Comparison of ENCODE assay signal across 15 cellular contexts in the genomic region with DNA sequence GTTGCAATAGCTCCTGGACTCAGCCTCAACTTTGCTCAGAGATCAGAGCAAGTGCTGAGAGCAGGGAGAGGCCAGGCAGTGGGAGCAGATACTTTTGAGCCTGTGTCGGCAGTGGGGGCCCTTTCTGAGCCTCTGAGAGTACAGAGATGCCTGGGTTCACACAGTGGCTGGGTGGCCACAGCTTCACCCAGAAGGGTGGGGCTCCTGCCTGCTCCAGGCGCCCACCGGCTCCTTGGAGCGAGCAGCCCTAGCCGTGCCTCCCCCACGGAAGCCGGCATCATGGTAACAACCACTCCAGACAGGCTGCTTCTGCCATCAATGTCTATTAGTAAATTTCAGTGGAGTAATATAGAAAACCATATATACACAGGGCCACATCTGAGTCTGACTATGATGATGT.
DNase-seq lines count a peak whose midpoint lies in the region; ATAC-seq and TF ChIP-seq lines count a peak whose summit lies in the region.
"Had no signal": no experiment of that assay in that cellular context is flagged by ENCODE, and none has a peak within 500 bp of the region (broad histone marks: within the 10 kb centered on the region; RNA-seq: fewer than 3 reads in every experiment).

No MANE protein-coding gene starts in this region.

- peaks cover 3% of the 10 kb centered on the region for H3K9me3 Mint-ChIP-seq in stimulated activated effector memory CD8-positive, alpha-beta T cell treated with anti-CD3 and anti-CD28 coated beads, Interleukin-12 subunit alpha, Interleukin-12 subunit beta, amount 100 ng/mL, for 72 hours

- no peaks in the 10 kb centered on the region for H3K27me3 ChIP-seq in mesenchymal stem cell (ENCODE audit: control insufficient read depth in 1 of 2, insufficient read depth in 1 of 2, low read length in 2 of 2)
- H3K27me3 ChIP-seq: BE2C, BLaER1 had no signal

- no peak overlapping the region for H3K4ac ChIP-seq in mesenchymal stem cell (ENCODE audit: low read depth in 1 of 2, low read length in 2 of 2)

- peak overlapping the region; percentile 26 for H2BK15ac ChIP-seq in mesenchymal stem cell (ENCODE audit: low read depth, poor library complexity, severe bottlenecking)

- H2BK120ac ChIP-seq in mesenchymal stem cell (ENCODE audit: low read depth, low read length) = no peak overlapping the region

- H3K9ac ChIP-seq in mesenchymal stem cell (ENCODE audit: low read length) = no peak overlapping the region
- H3K9ac ChIP-seq: BLaER1 had no signal

- no peaks in the 10 kb centered on the region for H3K36me3 ChIP-seq in mesenchymal stem cell (ENCODE audit: control insufficient read depth in 1 of 2, insufficient read depth in 2 of 2, low read depth in 1 of 2, low read length in 2 of 2)
- H3K36me3 ChIP-seq: BE2C, BLaER1 had no signal

- H3K27ac Mint-ChIP-seq in stimulated activated effector memory CD8-positive, alpha-beta T cell treated with anti-CD3 and anti-CD28 coated beads, Interleukin-12 subunit alpha, Interleukin-12 subunit beta, amount 100 ng/mL, for 72 hours = no peak overlapping the region
- H3K27ac Mint-ChIP-seq: CD4-positive, alpha-beta T cell; CD8-positive, alpha-beta T cell had no signal

- H3K36me3 Mint-ChIP-seq in stimulated activated effector memory CD8-positive, alpha-beta T cell treated with anti-CD3 and anti-CD28 coated beads, Interleukin-12 subunit alpha, Interleukin-12 subunit beta, amount 100 ng/mL, for 72 hours = no peaks in the 10 kb centered on the region
- H3K36me3 Mint-ChIP-seq: CD8-positive, alpha-beta T cell had no signal

- no peak overlapping the region for H4K8ac ChIP-seq in mesenchymal stem cell (ENCODE audit: low read length)

- no peaks in the 10 kb centered on the region for H3K4me1 ChIP-seq in mesenchymal stem cell (ENCODE audit: control insufficient read depth, insufficient read depth, low read depth, low read length)
- H3K4me1 ChIP-seq: BE2C, BLaER1, Caco-2 had no signal

- no peak overlapping the region for H3K4me3 Mint-ChIP-seq in stimulated activated effector memory CD8-positive, alpha-beta T cell treated with anti-CD3 and anti-CD28 coated beads, Interleukin-12 subunit alpha, Interleukin-12 subunit beta, amount 100 ng/mL, for 72 hours
- H3K4me3 Mint-ChIP-seq: CD4-positive, alpha-beta T cell; CD8-positive, alpha-beta T cell had no signal

- no peaks in the 10 kb centered on the region for H3K79me1 ChIP-seq in mesenchymal stem cell (replicated peaks; ENCODE audit: low read length, poor library complexity, severe bottlenecking)

- WGBS in mesenchymal stem cell = 93% methylated on average over 3 of the region's 7 CpGs

- DNase-seq in mesenchymal stem cell (no peak), NCI-H2107 treated with DMSO at 0.1 percent for 48 hours (lab: John Stamatoyannopoulos, UW; ENCODE audit: unreplicated experiment) (no peak), T-helper 1 cell (no peak)
- DNase-seq in stimulated activated effector memory CD8-positive, alpha-beta T cell treated with anti-CD3 and anti-CD28 coated beads, Interleukin-12 subunit alpha, Interleukin-12 subunit beta, amount 100 ng/mL, for 72 hours (ENCODE audit: low spot score in 2 of 2) = no peak
- DNase-seq: 8988T; ACHN; BE2C; Caco-2; Calu3; CD4-positive, alpha-beta T cell; CD8-positive, alpha-beta T cell; DMS79 treated with DMSO at 0.1 percent for 48 hours; GF-D8 had no signal

- no peak overlapping the region for H3K14ac ChIP-seq in mesenchymal stem cell (ENCODE audit: low read length in 2 of 2)

- H3K4me1 Mint-ChIP-seq in stimulated activated effector memory CD8-positive, alpha-beta T cell treated with anti-CD3 and anti-CD28 coated beads, Interleukin-12 subunit alpha, Interleukin-12 subunit beta, amount 100 ng/mL, for 72 hours = no peaks in the 10 kb centered on the region

- H2BK12ac ChIP-seq in mesenchymal stem cell (ENCODE audit: low read length in 2 of 2) = no peak overlapping the region

- no peaks in the 10 kb centered on the region for H3K9me3 ChIP-seq in mesenchymal stem cell (ENCODE audit: control insufficient read depth, low read length)
- H3K9me3 ChIP-seq: BE2C, Caco-2 had no signal

- no peak overlapping the region for H3K4me3 ChIP-seq in mesenchymal stem cell (ENCODE audit: insufficient read depth in 1 of 2, low read depth in 1 of 2, low read length in 2 of 2)
- H3K4me3 ChIP-seq: BLaER1 had no signal

- no peak overlapping the region for H2AFZ ChIP-seq in mesenchymal stem cell (ENCODE audit: low read depth, low read length)

- H2BK5ac ChIP-seq in mesenchymal stem cell (ENCODE audit: low read depth, low read length, poor library complexity, severe bottlenecking) = no peak overlapping the region

- no peak for TF ChIP-seq CTCF in C4-2B (conservative IDR thresholded peaks at IDR 0.05)

- no peak overlapping the region for H3K23ac ChIP-seq in mesenchymal stem cell (ENCODE audit: low read length in 2 of 2)

- peak; percentile 13 for ATAC-seq in stimulated activated effector memory CD8-positive, alpha-beta T cell treated with anti-CD3 and anti-CD28 coated beads, Interleukin-12 subunit alpha, Interleukin-12 subunit beta, amount 100 ng/mL, for 72 hours
- ATAC-seq: CD8-positive, alpha-beta T cell had no signal

- no peak overlapping the region for H4K91ac ChIP-seq in mesenchymal stem cell (ENCODE audit: low read length)

- no peak overlapping the region for H3K4me2 ChIP-seq in mesenchymal stem cell (ENCODE audit: low read length, poor library complexity, severe bottlenecking)
- H3K4me2 ChIP-seq: BLaER1 had no signal

- no peak overlapping the region for H3K18ac ChIP-seq in mesenchymal stem cell (ENCODE audit: low read depth in 1 of 2, low read length in 2 of 2)

- no peak overlapping the region for H2AK5ac ChIP-seq in mesenchymal stem cell (ENCODE audit: low read length, severe bottlenecking)

- H3K27ac ChIP-seq in C4-2B (peak overlapping the region; percentile 1; the same call in 1 of the 2 replicates), mesenchymal stem cell (ENCODE audit: low read length, poor library complexity, severe bottlenecking) (no peak overlapping the region)
- H3K27ac ChIP-seq: BLaER1 had no signal
